ENCODE assay signal across 22 cellular contexts in genomic region chr19:4697304-4697703, GRCh38. TPM values are rescaled to one million over a fixed set of nuclear protein-coding genes. Genes with fewer than 3 reads are reported as not detected.
DNase-seq lines count a peak whose midpoint lies in the region; ATAC-seq and TF ChIP-seq lines count a peak whose summit lies in the region.
"Had no signal": no experiment of that assay in that cellular context is flagged by ENCODE, and none has a peak within 500 bp of the region (broad histone marks: within the 10 kb centered on the region; RNA-seq: fewer than 3 reads in every experiment).

No MANE protein-coding gene starts in this region.

- no peak overlapping the region for H3K4me3 Mint-ChIP-seq in T-helper 17 cell
- H3K4me3 Mint-ChIP-seq: activated T-cell treated with anti-CD3 and anti-CD28 coated beads, Interleukin-2, amount 50 U/mL, for 24 hours; H9; stimulated activated memory B cell treated with anti-CD40 and anti-IgM and Interleukin-4, amounts not matched to agents 10 μg/mL and 1 μg/mL and 100 μg/mL, for 72 hours had no signal

- peaks cover 2% of the 10 kb centered on the region for H3K36me3 Mint-ChIP-seq in T-helper 17 cell (ENCODE audit: low read depth)

- peaks cover 18% of the 10 kb centered on the region for H3K4me1 ChIP-seq in GM23248 (ENCODE audit: insufficient read depth)
- peaks cover 51% of the 10 kb centered on the region for H3K4me1 ChIP-seq in psoas muscle
- H3K4me1 ChIP-seq: testis had no signal

- H3K4me3 ChIP-seq in GM23248: no peak overlapping the region
- H3K4me3 ChIP-seq in psoas muscle: no peak overlapping the region
- H3K4me3 ChIP-seq: GM12878, lower lobe of right lung, smooth muscle cell, testis had no signal

- intact Hi-C loops in psoas muscle (cut with DNase I): no loop called here

- H3K4me2 ChIP-seq in GM23248 (ENCODE audit: unreplicated experiment): no peak overlapping the region
- H3K4me2 ChIP-seq: smooth muscle cell had no signal

- 96 to 98% methylated on average over 14 of the region's 14 CpGs for WGBS in GM23248 (ENCODE audit: low coverage in 1 of 2, low lambda C conversion rate in 2 of 2, missing lambda C conversion rate in 2 of 2), 2 experiments
- WGBS in psoas muscle, 3 donors: 51 to 78% (median 65%) methylated on average over 14 of the region's 14 CpGs

- H3K36me3 ChIP-seq in GM23248 (ENCODE audit: low read depth) (peaks cover 28% of the 10 kb centered on the region), psoas muscle (ENCODE audit: insufficient read depth in 1 of 2, low read depth in 1 of 2) (peaks cover 10 to 74% of the 10 kb centered on the region in 2 donors)

- TF ChIP-seq CTCF in psoas muscle (IDR thresholded peaks at IDR 0.05): no peak

- ATAC-seq in T-helper 17 cell: no peak
- ATAC-seq in psoas muscle: peak in 1 of 4 donors; percentile 6
- ATAC-seq in HG03354 (IDR thresholded peaks at IDR 0.05; ENCODE audit: poor library complexity, severe bottlenecking, unreplicated experiment): no peak
- no peak for ATAC-seq in HG02885 (IDR thresholded peaks at IDR 0.05; ENCODE audit: poor library complexity, unreplicated experiment)
- ATAC-seq: GM12878; stimulated activated memory B cell treated with anti-CD40 and anti-IgM and Interleukin-4, amounts not matched to agents 10 μg/mL and 1 μg/mL and 100 μg/mL, for 72 hours had no signal

- no peak for DNase-seq in GM23248
- no peak for DNase-seq in T-helper 17 cell
- DNase-seq in epithelial cell of prostate (ENCODE audit: low read depth, low spot score): no peak
- peak in 1 of 2 donors; percentile 61 for DNase-seq in psoas muscle
- DNase-seq in NCI-H748 treated with DMSO at 0.1 percent for 48 hours (lab: John Stamatoyannopoulos, UW): no peak
- DNase-seq in midbrain (lab: John Stamatoyannopoulos, UW): no peak
- DNase-seq: activated CD4-positive, alpha-beta T cell treated with anti-CD3 and anti-CD28 coated beads for 1 hour; activated gamma-delta T cell treated with Interleukin-2 at 50 U/mL for 16 hours; activated T-cell treated with anti-CD3 and anti-CD28 coated beads, Interleukin-2, amount 50 U/mL, for 24 hours; cortex of kidney; H9; lower lobe of right lung; NCI-H1092 treated with DMSO at 0.1 percent for 48 hours; NCI-H1930; Right ventricle myocardium superior; testis had no signal

- peaks cover 2% of the 10 kb centered on the region for H3K4me1 Mint-ChIP-seq in T-helper 17 cell
- H3K4me1 Mint-ChIP-seq: H9; stimulated activated memory B cell treated with anti-CD40 and anti-IgM and Interleukin-4, amounts not matched to agents 10 μg/mL and 1 μg/mL and 100 μg/mL, for 72 hours had no signal

- no peaks in the 10 kb centered on the region for H3K27me3 ChIP-seq in GM23248 (replicated peaks; ENCODE audit: insufficient read depth)
- H3K27me3 ChIP-seq in psoas muscle (ENCODE audit: insufficient read depth in 3 of 3, low read length in 2 of 3): no peaks in the 10 kb centered on the region
- H3K27me3 ChIP-seq: testis had no signal

- H3K27me3 Mint-ChIP-seq in T-helper 17 cell: no peaks in the 10 kb centered on the region
- H3K27me3 Mint-ChIP-seq: activated T-cell treated with anti-CD3 and anti-CD28 coated beads, Interleukin-2, amount 50 U/mL, for 24 hours; stimulated activated memory B cell treated with anti-CD40 and anti-IgM and Interleukin-4, amounts not matched to agents 10 μg/mL and 1 μg/mL and 100 μg/mL, for 72 hours had no signal

- no peaks in the 10 kb centered on the region for H3K79me2 ChIP-seq in GM23248 (ENCODE audit: insufficient read depth)

- in situ Hi-C loops in GM23248 (cut with MboI): no loop called here

- no peaks in the 10 kb centered on the region for H3K9me2 ChIP-seq in GM23248 (ENCODE audit: insufficient read depth)

- no peaks in the 10 kb centered on the region for H4K20me1 ChIP-seq in GM23248 (ENCODE audit: insufficient read depth)

- H3K9me3 ChIP-seq in GM23248 (ENCODE audit: low read depth): no peaks in the 10 kb centered on the region
- H3K9me3 ChIP-seq in T-helper 17 cell (ENCODE audit: control insufficient read depth, low read length, poor library complexity, severe bottlenecking): no peaks in the 10 kb centered on the region
- no peaks in the 10 kb centered on the region for H3K9me3 ChIP-seq in psoas muscle
- H3K9me3 ChIP-seq: lower lobe of right lung, testis had no signal

- H3K9ac ChIP-seq in GM23248: no peak overlapping the region

- peak overlapping the region; percentile 24 for H3K27ac Mint-ChIP-seq in T-helper 17 cell
- H3K27ac Mint-ChIP-seq: activated T-cell treated with anti-CD3 and anti-CD28 coated beads, Interleukin-2, amount 50 U/mL, for 24 hours; stimulated activated memory B cell treated with anti-CD40 and anti-IgM and Interleukin-4, amounts not matched to agents 10 μg/mL and 1 μg/mL and 100 μg/mL, for 72 hours had no signal

- H3K27ac ChIP-seq in GM23248 (peak overlapping the region; percentile 74), epithelial cell of prostate (peak overlapping the region; percentile 95), psoas muscle (peak overlapping the region; percentile 95)
- H3K27ac ChIP-seq: HL-60, lower lobe of right lung, testis had no signal

- peaks cover 17% of the 10 kb centered on the region for H3F3A ChIP-seq in GM23248 (ENCODE audit: insufficient read depth)

- no peak overlapping the region for H2AFZ ChIP-seq in GM23248

RNA-seq across cellular contexts. Expression of gene DPP9, which starts 26.3 kb away (rescaled TPM):
- 50.3 and 82.2 TPM in 2 replicates for total RNA-seq in GM23248 (2014; rRNA removed; shearing (Covaris generic))
- polyA plus RNA-seq in GM23248 (2016; fragmentation: Nextera tagmentation; extraction: Ambion mirVana) (33.0 and 37.0 TPM in 2 replicates), psoas muscle (100 to 1,000 TPM in 2 of 3 donors, 10 to 100 TPM in 1; 64.6 to 138 (median 108) TPM)
- total RNA-seq in T-helper 17 cell (10 to 100 TPM; 84.1 to 91.8 TPM), psoas muscle (10 to 100 TPM; 55.9 to 97.4 (median 78.6) TPM)

RNA-seq across cellular contexts. Expression of gene MYDGF, which starts 27.2 kb away (rescaled TPM):
- 177 and 207 TPM in 2 replicates for total RNA-seq in GM23248 (2014; rRNA removed; shearing (Covaris generic))
- polyA plus RNA-seq in GM23248 (2016; fragmentation: Nextera tagmentation; extraction: Ambion mirVana): 591 and 597 TPM in 2 replicates
- 10 to 100 TPM; 33.9 to 37.9 TPM for total RNA-seq in T-helper 17 cell
- 10 to 100 TPM; 11.4 to 24.0 (median 19.1) TPM for total RNA-seq in psoas muscle
- polyA plus RNA-seq in psoas muscle: 100 to 1,000 TPM in 1 of 3 donors, 10 to 100 TPM in 2; 23.9 to 164 (median 40.0) TPM

RNA-seq across cellular contexts. Expression of gene TNFAIP8L1, which starts 58.0 kb away (rescaled TPM):
- total RNA-seq in GM23248 (2014; rRNA removed; shearing (Covaris generic)): 0.76 and 0.86 TPM in 2 replicates
- 2.0 TPM in 2 replicates for polyA plus RNA-seq in GM23248 (2016; fragmentation: Nextera tagmentation; extraction: Ambion mirVana)
- 10 to 100 TPM; 14.9 to 18.3 TPM for total RNA-seq in T-helper 17 cell
- 1 to 10 TPM; 3.1 to 5.1 (median 3.8) TPM for total RNA-seq in psoas muscle
- 1 to 10 TPM; 2.4 to 3.5 (median 2.8) TPM for polyA plus RNA-seq in psoas muscle
